Comparison of ENCODE assay signal across 7 cellular contexts in genomic region chr10:111373696-111374095, GRCh38.
"Had no signal": no experiment of that assay in that cellular context is flagged by ENCODE, and none has a peak within 500 bp of the region (broad histone marks: within the 10 kb centered on the region; RNA-seq: fewer than 3 reads in every experiment).

No MANE protein-coding gene starts in this region.

- ATAC-seq: K562 had no signal

- H3K9ac ChIP-seq: KMS-11 had no signal

- H3K27ac ChIP-seq: HL-60, KMS-11 had no signal

- DNase-seq: IMR-90, KBM-7, KG1 had no signal

- H3K4me2 ChIP-seq: KMS-11 had no signal

- FAIRE-seq: HTR-8/SVneo, K562 had no signal

- H3K4me3 ChIP-seq: K562 had no signal
